ENCODE assay signal across 7 cellular contexts in genomic region chr10:77637474-77637985, GRCh38. TPM values are rescaled to one million over a fixed set of nuclear protein-coding genes. Genes with fewer than 3 reads are reported as not detected.
DNase-seq lines count a peak whose midpoint lies in the region; ATAC-seq and TF ChIP-seq lines count a peak whose summit lies in the region.

Gene KCNMA1, minus strand, starts transcription at chr10:77637808.

- no peaks in the 10 kb centered on the region for H3K36me3 ChIP-seq in mammary epithelial cell (ENCODE audit: insufficient read depth, low read length)

- dilution Hi-C loops in mammary epithelial cell (cut with HindIII; ENCODE audit: low sequenced_read_pairs): loop anchor here (25.0 kb wide), 2 partner anchors 250 to 475 kb away; no protein-coding TSS in a partner anchor

- H3K4me1 ChIP-seq in mammary epithelial cell (ENCODE audit: insufficient read depth, low read length): peaks cover 30% of the 10 kb centered on the region

- peaks cover 17% of the 10 kb centered on the region for H3K4me1 Mint-ChIP-seq in stimulated activated naive CD8-positive, alpha-beta T cell treated with anti-CD3 and anti-CD28 coated beads, Interleukin-15, amount 100 ng/mL, for 72 hours
- peaks cover 5% of the 10 kb centered on the region for H3K4me1 Mint-ChIP-seq in activated CD8-positive, alpha-beta memory T cell treated with anti-CD3 and anti-CD28 coated beads, Interleukin-2, amount 10 ng/mL, durations not matched to agents 7 days and 5 days

- H3K9ac ChIP-seq in mammary epithelial cell (ENCODE audit: insufficient read depth, low read length): peak within 1 kb of the TSS; percentile 42

- 0% methylated on average over 3 of the region's 66 CpGs for WGBS in mammary epithelial cell (ENCODE audit: low coverage, missing lambda C conversion rate)

- peak within 1 kb of the TSS; percentile 61 to 96 (median 74) for H3K4me3 ChIP-seq in mammary epithelial cell (replicated peaks in 1 of 3; ENCODE audit: insufficient read depth in 1 of 3, low read depth in 2 of 3, low read length in 3 of 3)

- H3K27ac ChIP-seq in mammary epithelial cell (ENCODE audit: insufficient read depth, low read depth, low read length) (peak within 1 kb of the TSS; percentile 8), layer of hippocampus (ENCODE audit: low read depth, low read length) (peak within 1 kb of the TSS; percentile 57)

- H3K4me3 Mint-ChIP-seq in stimulated activated naive CD8-positive, alpha-beta T cell treated with anti-CD3 and anti-CD28 coated beads, Interleukin-15, amount 100 ng/mL, for 72 hours: peak within 1 kb of the TSS; percentile 68 to 71
- no peak within 1 kb of the TSS for H3K4me3 Mint-ChIP-seq in activated CD8-positive, alpha-beta memory T cell treated with anti-CD3 and anti-CD28 coated beads, Interleukin-2, amount 10 ng/mL, durations not matched to agents 7 days and 5 days

- in situ Hi-C loops in mammary epithelial cell (cut with MboI; ENCODE audit: low sequenced_read_pairs in 2 of 2): loop anchor here (10.0 to 25.0 kb wide), 2 partner anchors 243 to 250 kb away; no protein-coding TSS in a partner anchor

- H3K27ac Mint-ChIP-seq in stimulated activated naive CD8-positive, alpha-beta T cell treated with anti-CD3 and anti-CD28 coated beads, Interleukin-15, amount 100 ng/mL, for 72 hours: no peak within 1 kb of the TSS
- H3K27ac Mint-ChIP-seq in activated CD8-positive, alpha-beta memory T cell treated with anti-CD3 and anti-CD28 coated beads, Interleukin-2, amount 10 ng/mL, durations not matched to agents 7 days and 5 days: no peak within 1 kb of the TSS

- H3K9me3 Mint-ChIP-seq in stimulated activated naive CD8-positive, alpha-beta T cell treated with anti-CD3 and anti-CD28 coated beads, Interleukin-15, amount 100 ng/mL, for 72 hours: no peaks in the 10 kb centered on the region
- no peaks in the 10 kb centered on the region for H3K9me3 Mint-ChIP-seq in activated CD8-positive, alpha-beta memory T cell treated with anti-CD3 and anti-CD28 coated beads, Interleukin-2, amount 10 ng/mL, durations not matched to agents 7 days and 5 days (ENCODE audit: low read depth)

- intact Hi-C loops in mammary epithelial cell (cut with micrococcal nuclease): loop anchor here (5.0 kb wide), 1 partner anchor 135 kb away; no protein-coding TSS in a partner anchor

- H2AFZ ChIP-seq in mammary epithelial cell (ENCODE audit: low read depth, low read length): peak within 1 kb of the TSS; percentile 94

- H4K20me1 ChIP-seq in mammary epithelial cell (ENCODE audit: insufficient read depth, low read length): no peaks in the 10 kb centered on the region

- CTCF ChIA-PET in mammary epithelial cell (lab: Charles Lee; ENCODE audit: low non-redundant PET): interaction anchor here (0.6 to 0.8 kb wide), 3 partner anchors 133 to 472 kb away, joined by 4 to 5 read pairs (median 5); no protein-coding TSS in a partner anchor
- CTCF ChIA-PET in activated CD8-positive, alpha-beta memory T cell treated with anti-CD3 and anti-CD28 coated beads, Interleukin-2, amount 10 ng/mL, durations not matched to agents 7 days and 5 days (lab: Charles Lee): no interaction called here

- no peaks in the 10 kb centered on the region for H3K27me3 ChIP-seq in mammary epithelial cell (ENCODE audit: insufficient read depth, low read length)
- H3K27me3 ChIP-seq in layer of hippocampus (ENCODE audit: control insufficient read depth, insufficient read depth, low read length): peaks cover 17% of the 10 kb centered on the region

- no TSS peak for BruUV-seq in mammary epithelial cell (replicated peaks; lab: Mats Ljungman, UMichigan)

- no peak for TF ChIP-seq CTCF in mammary epithelial cell (conservative IDR thresholded peaks at IDR 0.05 in 1 of 2, IDR thresholded peaks at IDR 0.05 in 1 of 2; ENCODE audit: extremely low read depth in 1 of 2, insufficient read depth in 1 of 2, low read depth in 1 of 2, low read length in 2 of 2)

- no peaks in the 10 kb centered on the region for H3K9me3 ChIP-seq in mammary epithelial cell (replicated peaks; ENCODE audit: insufficient read depth, low read length)

- peaks cover 92% of the 10 kb centered on the region for H3K27me3 Mint-ChIP-seq in stimulated activated naive CD8-positive, alpha-beta T cell treated with anti-CD3 and anti-CD28 coated beads, Interleukin-15, amount 100 ng/mL, for 72 hours
- peaks cover 75% of the 10 kb centered on the region for H3K27me3 Mint-ChIP-seq in activated CD8-positive, alpha-beta memory T cell treated with anti-CD3 and anti-CD28 coated beads, Interleukin-2, amount 10 ng/mL, durations not matched to agents 7 days and 5 days

- ATAC-seq in stimulated activated naive CD8-positive, alpha-beta T cell treated with anti-CD3 and anti-CD28 coated beads, Interleukin-15, amount 100 ng/mL, for 72 hours: peak; percentile 51
- no peak for ATAC-seq in activated CD8-positive, alpha-beta memory T cell treated with anti-CD3 and anti-CD28 coated beads, Interleukin-2, amount 10 ng/mL, durations not matched to agents 7 days and 5 days

- peaks cover 47% of the 10 kb centered on the region for H3K79me2 ChIP-seq in mammary epithelial cell (ENCODE audit: insufficient read depth, low read length)

- DNase-seq in GM03348 (ENCODE audit: low spot score): peak; percentile 84
- peak; percentile 42 for DNase-seq in NCI-H1092 (lab: John Stamatoyannopoulos, UW)
- DNase-seq in mammary epithelial cell: peak; percentile 50
- DNase-seq in stimulated activated naive CD8-positive, alpha-beta T cell treated with anti-CD3 and anti-CD28 coated beads, Interleukin-15, amount 100 ng/mL, for 72 hours: peak in 1 of 2 donors; percentile 13
- DNase-seq in activated effector memory CD4-positive, alpha-beta T cell treated with anti-CD3 and anti-CD28 coated beads, Interleukin-2, amount 50 U/mL, for 16 hours: no peak
- DNase-seq in activated CD8-positive, alpha-beta memory T cell treated with anti-CD3 and anti-CD28 coated beads, Interleukin-2, amount 10 ng/mL, durations not matched to agents 7 days and 5 days: no peak

- H3K36me3 Mint-ChIP-seq in activated CD8-positive, alpha-beta memory T cell treated with anti-CD3 and anti-CD28 coated beads, Interleukin-2, amount 10 ng/mL, durations not matched to agents 7 days and 5 days: no peaks in the 10 kb centered on the region

- peak within 1 kb of the TSS; percentile 98 for H3K4me2 ChIP-seq in mammary epithelial cell (ENCODE audit: insufficient read depth, low read depth, low read length)

RNA-seq across cellular contexts. Expression of gene KCNMA1, which starts in this region (rescaled TPM):
- 10 to 100 TPM in 1 of 2 donors, 1 to 10 TPM in 1; 3.8 to 45.9 TPM for total RNA-seq in mammary epithelial cell
- 29.7 TPM for polyA plus RNA-seq in mammary epithelial cell
- polyA minus RNA-seq in mammary epithelial cell: 62.8 TPM
- total RNA-seq in activated CD8-positive, alpha-beta memory T cell treated with anti-CD3 and anti-CD28 coated beads, Interleukin-2, amount 10 ng/mL, durations not matched to agents 7 days and 5 days: 1 to 10 TPM in 1 of 2 experiments, under 1 TPM in 1; 0.55 to 1.5 TPM

Comparison
In these comparisons a context has a peak if more than half of its experiments do, and no peak if none do; other contexts are left out.
1. DNase-seq: peak in GM03348 (single experiment), NCI-H1092 (single experiment) and mammary epithelial cell (single experiment); none in activated effector memory CD4-positive, alpha-beta T cell treated with anti-CD3 and anti-CD28 coated beads, Interleukin-2, amount 50 U/mL, for 16 hours (single experiment) and activated CD8-positive, alpha-beta memory T cell treated with anti-CD3 and anti-CD28 coated beads, Interleukin-2, amount 10 ng/mL, durations not matched to agents 7 days and 5 days (single experiment).